In the genomic region with DNA sequence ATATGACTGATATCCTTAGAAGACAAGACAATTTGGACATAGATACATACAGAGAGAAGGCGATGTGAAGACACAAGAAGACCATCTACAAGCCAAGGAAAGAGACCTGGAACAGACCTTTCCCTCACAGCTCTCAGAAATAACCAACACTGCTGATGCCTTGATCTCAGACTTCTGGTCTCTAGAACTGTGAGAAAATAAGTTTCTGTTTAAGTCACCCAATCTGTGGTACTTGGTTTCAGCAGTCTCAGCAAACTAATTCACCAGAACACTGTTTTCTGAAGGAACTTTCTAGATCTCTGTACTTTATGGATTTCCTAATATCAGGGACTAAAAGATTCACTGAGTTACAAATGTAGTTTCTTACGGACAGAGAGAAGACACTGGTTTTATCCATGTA, we compare ENCODE assay signal across 26 cellular contexts.
DNase-seq lines count a peak whose midpoint lies in the region; ATAC-seq lines count a peak whose summit lies in the region.
"Had no signal": no experiment of that assay in that cellular context is flagged by ENCODE, and none has a peak within 500 bp of the region (broad histone marks: within the 10 kb centered on the region; RNA-seq: fewer than 3 reads in every experiment).

No MANE protein-coding gene starts in this region.

- ATAC-seq in GM18498 (IDR thresholded peaks at IDR 0.05; ENCODE audit: unreplicated experiment) (peak; percentile 52), GM18858 (IDR thresholded peaks at IDR 0.05; ENCODE audit: unreplicated experiment) (peak; percentile 62), HG02798 (IDR thresholded peaks at IDR 0.05; ENCODE audit: poor library complexity, unreplicated experiment) (peak; percentile 52), HG03565 (IDR thresholded peaks at IDR 0.05; ENCODE audit: unreplicated experiment) (peak; percentile 65), GM21367 (IDR thresholded peaks at IDR 0.05; ENCODE audit: unreplicated experiment) (no peak), GM21528 (IDR thresholded peaks at IDR 0.05; ENCODE audit: low FRiP score, unreplicated experiment) (no peak)
- ATAC-seq: effector memory CD8-positive, alpha-beta T cell; left ventricle myocardium superior; right lobe of liver; SK-N-SH treated with all-trans-retinoic acid at 6 μM for 48 hours; T-helper 17 cell had no signal

- no peak for DNase-seq in SIG-M5 (lab: John Stamatoyannopoulos, UW)
- DNase-seq: activated CD4-positive, alpha-beta T cell treated with anti-CD3 and anti-CD28 coated beads for 1 hour; C1 segment of cervical spinal cord; Caco-2; caudate nucleus; cortex of kidney; DMS79 treated with DMSO at 0.1 percent for 48 hours; effector memory CD8-positive, alpha-beta T cell; erythroblast; GF-D8; left ventricle myocardium superior; naive B cell; NCI-H1092 treated with DMSO at 0.1 percent for 48 hours; NCI-H187; NCI-H2171 treated with DMSO at 0.1 percent for 48 hours; NCI-H510A treated with DMSO at 0.1 percent for 48 hours; right lobe of liver; stimulated activated CD4-positive, alpha-beta T cell treated with anti-CD3 and anti-CD28 coated beads, Interleukin-4, amount 100 ng/mL, for 1 hour; T-helper 17 cell had no signal

Comparison
In these comparisons a context has a peak if more than half of its experiments do, and no peak if none do; other contexts are left out.
1. ATAC-seq: peak in GM18498 (single experiment), GM18858 (single experiment), HG02798 (single experiment) and HG03565 (single experiment); none in GM21367 (single experiment) and GM21528 (single experiment).